20 cellular contexts compared by ENCODE assay signal in the genomic region with DNA sequence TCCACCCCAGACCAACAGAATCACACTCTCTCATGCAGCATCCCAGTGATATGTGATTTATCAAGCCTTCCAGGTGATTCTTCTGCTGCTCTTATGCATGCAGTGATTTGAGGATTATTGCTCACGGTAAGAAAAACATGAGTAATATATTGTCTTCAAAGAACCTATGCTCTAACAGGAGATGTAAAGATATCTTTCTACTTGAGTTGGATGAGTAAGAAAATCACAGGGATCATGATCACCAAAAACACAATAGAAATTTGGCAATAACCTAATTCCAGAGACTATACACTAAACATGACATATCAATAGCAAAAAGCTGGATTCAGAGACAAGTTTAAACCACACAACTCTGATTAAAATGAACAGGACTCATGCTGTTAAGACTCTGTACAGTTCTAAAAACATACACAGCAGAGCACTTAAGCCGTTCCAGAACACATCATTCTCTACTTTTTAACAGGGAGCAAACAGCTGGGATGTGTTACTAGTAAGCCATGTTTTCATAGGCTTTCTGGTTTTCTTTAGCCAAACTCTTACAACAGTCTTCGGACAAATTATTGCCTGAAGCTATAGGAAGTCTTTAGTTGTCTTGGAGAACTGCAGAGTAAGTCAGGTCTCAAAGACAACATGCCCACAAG.
"Had no signal": no experiment of that assay in that cellular context is flagged by ENCODE, and none has a peak within 500 bp of the region (broad histone marks: within the 10 kb centered on the region; RNA-seq: fewer than 3 reads in every experiment).

No MANE protein-coding gene starts in this region.

- DNase-seq: activated CD4-positive, alpha-beta memory T cell treated with anti-CD3 and anti-CD28 coated beads for 36 hours; activated CD4-positive, alpha-beta T cell treated with anti-CD3 and anti-CD28 coated beads for 48 hours; activated effector memory CD4-positive, alpha-beta T cell treated with Interleukin-2 at 50 U/mL for 16 hours; activated naive CD4-positive, alpha-beta T cell treated with anti-CD3 and anti-CD28 coated beads for 36 hours; activated naive CD8-positive, alpha-beta T cell treated with anti-CD3 and anti-CD28 coated beads, Interleukin-2, amount 10 ng/mL, durations not matched to agents 7 days and 5 days; activated T-cell treated with anti-CD3 and anti-CD28 coated beads, Interleukin-2, amount 50 U/mL, for 72 hours; amygdala; glutamatergic neuron; kidney; midbrain; natural killer cell; stimulated activated CD4-positive, alpha-beta T cell treated with anti-CD3 and anti-CD28 coated beads, Interleukin-12 subunit alpha, Interleukin-12 subunit beta, amount 100 ng/mL, for 4 hours; stimulated activated CD4-positive, alpha-beta T cell treated with anti-CD3 and anti-CD28 coated beads, Interleukin-4, amount 100 ng/mL, for 4 hours; stimulated activated naive CD8-positive, alpha-beta T cell treated with anti-CD3 and anti-CD28 coated beads, Interleukin-15, Interleukin-2, amounts not matched to agents 100 U/mL and 50 U/mL, for 24 hours; upper lobe of left lung had no signal

- H3K4me3 Mint-ChIP-seq: activated CD4-positive, alpha-beta memory T cell treated with anti-CD3 and anti-CD28 coated beads for 36 hours; activated naive CD4-positive, alpha-beta T cell treated with anti-CD3 and anti-CD28 coated beads for 36 hours; activated naive CD8-positive, alpha-beta T cell treated with anti-CD3 and anti-CD28 coated beads, Interleukin-2, amount 10 ng/mL, durations not matched to agents 7 days and 5 days; activated T-cell treated with anti-CD3 and anti-CD28 coated beads, Interleukin-2, amount 50 U/mL, for 72 hours; natural killer cell had no signal

- H3K9me3 Mint-ChIP-seq: activated naive CD4-positive, alpha-beta T cell treated with anti-CD3 and anti-CD28 coated beads for 36 hours; activated naive CD8-positive, alpha-beta T cell treated with anti-CD3 and anti-CD28 coated beads, Interleukin-2, amount 10 ng/mL, durations not matched to agents 7 days and 5 days had no signal

- ATAC-seq: activated T-cell treated with anti-CD3 and anti-CD28 coated beads, Interleukin-2, amount 50 U/mL, for 72 hours; left lobe of liver; natural killer cell; SK-N-SH treated with all-trans-retinoic acid at 6 μM for 48 hours; stimulated activated naive CD8-positive, alpha-beta T cell treated with anti-CD3 and anti-CD28 coated beads, Interleukin-15, Interleukin-2, amounts not matched to agents 100 U/mL and 50 U/mL, for 24 hours had no signal

- H3K27ac ChIP-seq: cardiac muscle cell, upper lobe of left lung had no signal

- H3K4me3 ChIP-seq: cardiac muscle cell, lung, upper lobe of left lung had no signal

- H3K36me3 Mint-ChIP-seq: activated CD4-positive, alpha-beta memory T cell treated with anti-CD3 and anti-CD28 coated beads for 36 hours; activated naive CD8-positive, alpha-beta T cell treated with anti-CD3 and anti-CD28 coated beads, Interleukin-2, amount 10 ng/mL, durations not matched to agents 7 days and 5 days; natural killer cell had no signal

- H3K4me1 ChIP-seq: upper lobe of left lung had no signal

- H3K9me3 ChIP-seq: upper lobe of left lung had no signal

- H3K4me1 Mint-ChIP-seq: activated naive CD8-positive, alpha-beta T cell treated with anti-CD3 and anti-CD28 coated beads, Interleukin-2, amount 10 ng/mL, durations not matched to agents 7 days and 5 days; natural killer cell had no signal

- H3K27me3 ChIP-seq: cardiac muscle cell, upper lobe of left lung had no signal

- H3K27ac Mint-ChIP-seq: activated CD4-positive, alpha-beta memory T cell treated with anti-CD3 and anti-CD28 coated beads for 36 hours; activated naive CD4-positive, alpha-beta T cell treated with anti-CD3 and anti-CD28 coated beads for 36 hours; activated naive CD8-positive, alpha-beta T cell treated with anti-CD3 and anti-CD28 coated beads, Interleukin-2, amount 10 ng/mL, durations not matched to agents 7 days and 5 days; activated T-cell treated with anti-CD3 and anti-CD28 coated beads, Interleukin-2, amount 50 U/mL, for 72 hours; natural killer cell had no signal

- H3K36me3 ChIP-seq: cardiac muscle cell, upper lobe of left lung had no signal

- H3K27me3 Mint-ChIP-seq: activated CD4-positive, alpha-beta memory T cell treated with anti-CD3 and anti-CD28 coated beads for 36 hours; activated naive CD8-positive, alpha-beta T cell treated with anti-CD3 and anti-CD28 coated beads, Interleukin-2, amount 10 ng/mL, durations not matched to agents 7 days and 5 days; progenitor cell of endocrine pancreas had no signal
